In the genomic region with DNA sequence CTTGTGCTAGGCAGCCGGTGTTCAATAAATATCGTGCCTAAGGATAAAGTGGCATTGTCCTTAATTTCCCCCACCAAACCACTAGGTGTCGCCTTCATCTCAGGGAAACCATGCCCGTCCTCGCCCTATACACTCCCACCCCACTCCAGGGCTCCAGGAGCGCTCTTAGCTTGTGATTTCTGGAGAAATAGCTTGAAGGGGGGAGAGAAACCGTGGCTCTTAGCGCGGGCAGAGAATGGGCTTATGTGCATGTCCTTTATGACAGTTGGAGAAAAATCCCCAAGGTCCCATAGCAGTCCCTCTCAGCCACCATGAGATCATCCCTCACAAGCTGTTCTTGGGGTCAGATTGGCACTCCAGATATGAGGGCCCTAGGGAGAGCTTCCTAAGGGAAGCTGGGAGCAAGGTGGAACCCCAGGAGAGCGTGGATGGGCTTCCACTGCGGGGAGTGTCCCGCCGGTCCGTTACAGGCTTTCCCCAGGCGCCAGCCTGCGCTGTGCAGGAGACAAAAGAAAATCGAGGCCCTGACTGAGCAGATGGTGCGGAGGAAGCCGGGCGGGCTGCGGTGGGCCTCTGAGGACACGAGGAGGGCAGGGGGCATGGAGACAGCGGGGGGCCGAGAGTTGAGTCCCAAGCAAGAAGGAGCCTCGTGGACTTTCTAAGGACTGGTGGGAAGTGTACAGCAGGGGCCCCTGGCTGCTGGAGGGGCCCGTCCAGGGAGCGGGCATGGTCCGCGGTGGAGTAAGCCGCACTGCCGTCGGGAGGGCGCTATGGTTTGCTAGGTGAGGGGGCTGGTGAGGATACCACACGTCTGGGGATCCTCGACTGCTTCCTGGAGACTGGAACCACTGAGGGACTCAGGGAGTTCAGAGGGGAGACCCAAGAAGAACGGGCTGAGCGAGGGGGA, we compare ENCODE assay signal across 1 cellular context.
A peak's percentile ranks its signal among the peaks of the same experiment; 100 is the strongest.
TF ChIP-seq lines count a peak whose summit lies in the region.

No MANE protein-coding gene starts in this region.

TF ChIP-seq in GM12878, 131 proteins besides CTCF, POLR2A, EP300 and RAD21:
- TF ChIP-seq, protein P1, sequence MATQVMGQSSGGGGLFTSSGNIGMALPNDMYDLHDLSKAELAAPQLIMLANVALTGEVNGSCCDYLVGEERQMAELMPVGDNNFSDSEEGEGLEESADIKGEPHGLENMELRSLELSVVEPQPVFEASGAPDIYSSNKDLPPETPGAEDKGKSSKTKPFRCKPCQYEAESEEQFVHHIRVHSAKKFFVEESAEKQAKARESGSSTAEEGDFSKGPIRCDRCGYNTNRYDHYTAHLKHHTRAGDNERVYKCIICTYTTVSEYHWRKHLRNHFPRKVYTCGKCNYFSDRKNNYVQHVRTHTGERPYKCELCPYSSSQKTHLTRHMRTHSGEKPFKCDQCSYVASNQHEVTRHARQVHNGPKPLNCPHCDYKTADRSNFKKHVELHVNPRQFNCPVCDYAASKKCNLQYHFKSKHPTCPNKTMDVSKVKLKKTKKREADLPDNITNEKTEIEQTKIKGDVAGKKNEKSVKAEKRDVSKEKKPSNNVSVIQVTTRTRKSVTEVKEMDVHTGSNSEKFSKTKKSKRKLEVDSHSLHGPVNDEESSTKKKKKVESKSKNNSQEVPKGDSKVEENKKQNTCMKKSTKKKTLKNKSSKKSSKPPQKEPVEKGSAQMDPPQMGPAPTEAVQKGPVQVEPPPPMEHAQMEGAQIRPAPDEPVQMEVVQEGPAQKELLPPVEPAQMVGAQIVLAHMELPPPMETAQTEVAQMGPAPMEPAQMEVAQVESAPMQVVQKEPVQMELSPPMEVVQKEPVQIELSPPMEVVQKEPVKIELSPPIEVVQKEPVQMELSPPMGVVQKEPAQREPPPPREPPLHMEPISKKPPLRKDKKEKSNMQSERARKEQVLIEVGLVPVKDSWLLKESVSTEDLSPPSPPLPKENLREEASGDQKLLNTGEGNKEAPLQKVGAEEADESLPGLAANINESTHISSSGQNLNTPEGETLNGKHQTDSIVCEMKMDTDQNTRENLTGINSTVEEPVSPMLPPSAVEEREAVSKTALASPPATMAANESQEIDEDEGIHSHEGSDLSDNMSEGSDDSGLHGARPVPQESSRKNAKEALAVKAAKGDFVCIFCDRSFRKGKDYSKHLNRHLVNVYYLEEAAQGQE (IDR thresholded peaks at IDR 0.05; ENCODE audit: low read depth, low read length) = no peak
- TF ChIP-seq IKZF2 (IDR thresholded peaks at IDR 0.05) (no peak), EED (IDR thresholded peaks at IDR 0.05; ENCODE audit: low read depth) (peak; percentile 19; the same call in 1 of the 2 replicates), SMC3 (IDR thresholded peaks at IDR 0.05; ENCODE audit: borderline replicate concordance, low read length) (peak; percentile 65), BCL11A (IDR thresholded peaks at IDR 0.05; ENCODE audit: low read depth, low read length) (no peak), RUNX3 (IDR thresholded peaks at IDR 0.05; ENCODE audit: low read length) (peak; percentile 31; the same call in 1 of the 2 replicates), POLR2AphosphoS5 (IDR thresholded peaks at IDR 0.05; ENCODE audit: low read length) (no peak), EGR1 (IDR thresholded peaks at IDR 0.05; ENCODE audit: borderline replicate concordance in 1 of 2, low read depth in 2 of 2, low read length in 2 of 2) (no peak), RFX5 (IDR thresholded peaks at IDR 0.05; ENCODE audit: low read depth, low read length) (no peak), CBX5 (IDR thresholded peaks at IDR 0.05; ENCODE audit: low read depth) (no peak), CREM (IDR thresholded peaks at IDR 0.05; ENCODE audit: low read depth) (no peak), ASH2L (IDR thresholded peaks at IDR 0.05; ENCODE audit: borderline replicate concordance, low read depth) (no peak), ESRRA (IDR thresholded peaks at IDR 0.05; ENCODE audit: low read length) (no peak), SUPT20H (IDR thresholded peaks at IDR 0.05; ENCODE audit: borderline replicate concordance, control insufficient read depth, low read depth, low read length) (no peak), FOXK2 (IDR thresholded peaks at IDR 0.05) (no peak), SREBF2 (IDR thresholded peaks at IDR 0.05; ENCODE audit: low read length) (no peak), SIX5 (IDR thresholded peaks at IDR 0.05; ENCODE audit: low read depth, low read length, severe bottlenecking) (no peak), YY1 (IDR thresholded peaks at IDR 0.05; ENCODE audit: low read depth, low read length) (0 out of 2 replicates have a peak, but pooled peaks have one; percentile 44)
